ENCODE assay signal across 8 cellular contexts in genomic region chr15:77014137-77015081, GRCh38. TPM values are rescaled to one million over a fixed set of nuclear protein-coding genes. Genes with fewer than 3 reads are reported as not detected.
A peak's percentile ranks its signal among the peaks of the same experiment; 100 is the strongest.
DNase-seq lines count a peak whose midpoint lies in the region; ATAC-seq lines count a peak whose summit lies in the region.

No MANE protein-coding gene starts in this region.

- CTCF ChIA-PET in activated CD4-positive, alpha-beta memory T cell treated with anti-CD3 and anti-CD28 coated beads, Interleukin-2, amount 10 ng/mL, durations not matched to agents 7 days and 5 days (lab: Charles Lee) = interaction anchor here (1.4 to 2.2 kb wide), 7 partner anchors 8 to 41 kb away, joined by 4 to 41 read pairs (median 8); partner anchors contain the start of gene PSTPIP1

- DNase-seq in activated CD4-positive, alpha-beta T cell treated with anti-CD3 and anti-CD28 coated beads, Interleukin-2, amount 10 ng/mL, durations not matched to agents 24 days and 14 days = peak; percentile 74
- DNase-seq in activated CD4-positive, alpha-beta T cell treated with anti-CD3 and anti-CD28 coated beads, Interleukin-2, amount 50 U/mL, for 1 hour = no peak
- no peak for DNase-seq in activated CD4-positive, alpha-beta memory T cell treated with anti-CD3 and anti-CD28 coated beads, Interleukin-2, amount 10 ng/mL, durations not matched to agents 7 days and 5 days
- DNase-seq in stimulated activated CD8-positive, alpha-beta memory T cell treated with anti-CD3 and anti-CD28 coated beads, Interleukin-4, amount 100 ng/mL, for 48 hours = peak; percentile 58
- DNase-seq in COR-L47 (lab: John Stamatoyannopoulos, UW) = no peak

- peak overlapping the region; percentile 98 for H3K27ac Mint-ChIP-seq in activated CD4-positive, alpha-beta T cell treated with anti-CD3 and anti-CD28 coated beads, Interleukin-2, amount 10 ng/mL, durations not matched to agents 24 days and 14 days
- H3K27ac Mint-ChIP-seq in activated CD4-positive, alpha-beta memory T cell treated with anti-CD3 and anti-CD28 coated beads, Interleukin-2, amount 10 ng/mL, durations not matched to agents 7 days and 5 days = peak overlapping the region; percentile 96

- peaks cover 55% of the 10 kb centered on the region for H3K36me3 Mint-ChIP-seq in activated CD4-positive, alpha-beta T cell treated with anti-CD3 and anti-CD28 coated beads, Interleukin-2, amount 10 ng/mL, durations not matched to agents 24 days and 14 days (ENCODE audit: low read depth)
- H3K36me3 Mint-ChIP-seq in activated CD4-positive, alpha-beta memory T cell treated with anti-CD3 and anti-CD28 coated beads, Interleukin-2, amount 10 ng/mL, durations not matched to agents 7 days and 5 days (ENCODE audit: low read depth) = peaks cover 59% of the 10 kb centered on the region

- POLR2A ChIA-PET in activated CD4-positive, alpha-beta memory T cell treated with anti-CD3 and anti-CD28 coated beads, Interleukin-2, amount 10 ng/mL, durations not matched to agents 7 days and 5 days (lab: Charles Lee) = interaction anchor here (0.7 to 8.5 kb wide), 9 partner anchors 9 to 110 kb away, joined by 3 to 188 read pairs (median 8); partner anchors contain the start of gene PSTPIP1

- peaks cover 2% of the 10 kb centered on the region for H3K27me3 Mint-ChIP-seq in activated CD4-positive, alpha-beta T cell treated with anti-CD3 and anti-CD28 coated beads, Interleukin-2, amount 10 ng/mL, durations not matched to agents 24 days and 14 days
- H3K27me3 Mint-ChIP-seq in activated CD4-positive, alpha-beta memory T cell treated with anti-CD3 and anti-CD28 coated beads, Interleukin-2, amount 10 ng/mL, durations not matched to agents 7 days and 5 days = no peaks in the 10 kb centered on the region

- intact Hi-C loops in activated CD4-positive, alpha-beta T cell treated with anti-CD3 and anti-CD28 coated beads, Interleukin-2, amount 10 ng/mL, durations not matched to agents 24 days and 14 days (cut with micrococcal nuclease) = loop anchor here (1.0 to 10.0 kb wide), 2 partner anchors 8 to 110 kb away; partner anchors contain the start of gene SCAPER

- H3K4me3 Mint-ChIP-seq in activated CD4-positive, alpha-beta T cell treated with anti-CD3 and anti-CD28 coated beads, Interleukin-2, amount 10 ng/mL, durations not matched to agents 24 days and 14 days = peak overlapping the region; percentile 88
- H3K4me3 Mint-ChIP-seq in activated CD4-positive, alpha-beta memory T cell treated with anti-CD3 and anti-CD28 coated beads, Interleukin-2, amount 10 ng/mL, durations not matched to agents 7 days and 5 days = peak overlapping the region; percentile 68

- ATAC-seq in HG03045 (IDR thresholded peaks at IDR 0.05; ENCODE audit: unreplicated experiment) (peak; percentile 51), GM19397 (IDR thresholded peaks at IDR 0.05; ENCODE audit: unreplicated experiment) (no peak), GM21576 (IDR thresholded peaks at IDR 0.05; ENCODE audit: unreplicated experiment) (no peak)

- H3K9me3 Mint-ChIP-seq in activated CD4-positive, alpha-beta T cell treated with anti-CD3 and anti-CD28 coated beads, Interleukin-2, amount 10 ng/mL, durations not matched to agents 24 days and 14 days = no peaks in the 10 kb centered on the region
- H3K9me3 Mint-ChIP-seq in activated CD4-positive, alpha-beta memory T cell treated with anti-CD3 and anti-CD28 coated beads, Interleukin-2, amount 10 ng/mL, durations not matched to agents 7 days and 5 days = no peaks in the 10 kb centered on the region

- peaks cover 78% of the 10 kb centered on the region for H3K4me1 Mint-ChIP-seq in activated CD4-positive, alpha-beta T cell treated with anti-CD3 and anti-CD28 coated beads, Interleukin-2, amount 10 ng/mL, durations not matched to agents 24 days and 14 days
- peaks cover 92% of the 10 kb centered on the region for H3K4me1 Mint-ChIP-seq in activated CD4-positive, alpha-beta memory T cell treated with anti-CD3 and anti-CD28 coated beads, Interleukin-2, amount 10 ng/mL, durations not matched to agents 7 days and 5 days

RNA-seq across cellular contexts. Expression of gene PSTPIP1, which starts 19.5 kb away (rescaled TPM):
- total RNA-seq in activated CD4-positive, alpha-beta T cell treated with anti-CD3 and anti-CD28 coated beads, Interleukin-2, amount 10 ng/mL, durations not matched to agents 24 days and 14 days = 182 and 186 TPM in 2 replicates
- 100 to 1,000 TPM; 181 to 187 TPM for total RNA-seq in activated CD4-positive, alpha-beta memory T cell treated with anti-CD3 and anti-CD28 coated beads, Interleukin-2, amount 10 ng/mL, durations not matched to agents 7 days and 5 days

RNA-seq across cellular contexts. Expression of gene TSPAN3, which starts 56.5 kb away (rescaled TPM):
- 41.4 and 43.0 TPM in 2 replicates for total RNA-seq in activated CD4-positive, alpha-beta T cell treated with anti-CD3 and anti-CD28 coated beads, Interleukin-2, amount 10 ng/mL, durations not matched to agents 24 days and 14 days
- total RNA-seq in activated CD4-positive, alpha-beta memory T cell treated with anti-CD3 and anti-CD28 coated beads, Interleukin-2, amount 10 ng/mL, durations not matched to agents 7 days and 5 days = 10 to 100 TPM; 12.4 to 13.9 TPM

Comparison
In these comparisons a context has a peak if more than half of its experiments do, and no peak if none do; other contexts are left out.
1. DNase-seq: peak in activated CD4-positive, alpha-beta T cell treated with anti-CD3 and anti-CD28 coated beads, Interleukin-2, amount 10 ng/mL, durations not matched to agents 24 days and 14 days (single experiment) and stimulated activated CD8-positive, alpha-beta memory T cell treated with anti-CD3 and anti-CD28 coated beads, Interleukin-4, amount 100 ng/mL, for 48 hours (single experiment); none in activated CD4-positive, alpha-beta T cell treated with anti-CD3 and anti-CD28 coated beads, Interleukin-2, amount 50 U/mL, for 1 hour (single experiment), activated CD4-positive, alpha-beta memory T cell treated with anti-CD3 and anti-CD28 coated beads, Interleukin-2, amount 10 ng/mL, durations not matched to agents 7 days and 5 days (single experiment) and COR-L47 (single experiment).